21 cellular contexts compared by ENCODE assay signal in the genomic region with DNA sequence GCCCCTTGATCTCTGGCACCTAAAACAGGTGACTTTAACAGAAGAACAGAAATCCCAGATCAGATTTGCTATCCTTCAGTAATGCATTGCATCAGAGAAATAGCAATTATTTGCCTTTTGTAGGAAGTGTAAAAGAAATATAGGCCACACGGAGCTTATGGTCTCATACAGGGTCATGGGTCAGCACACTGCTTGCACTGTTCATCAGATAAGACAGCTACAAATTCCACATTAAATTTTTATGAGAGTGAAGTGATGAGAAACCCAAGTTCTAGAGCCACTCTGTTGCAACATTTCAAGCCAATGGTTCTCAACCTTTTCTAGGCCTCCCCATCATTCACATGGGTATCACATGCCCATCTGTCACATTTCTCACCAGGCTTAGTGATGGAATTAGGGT. TPM values are rescaled to one million over a fixed set of nuclear protein-coding genes. Genes with fewer than 3 reads are reported as not detected.
DNase-seq lines count a peak whose midpoint lies in the region; TF ChIP-seq lines count a peak whose summit lies in the region.
"Had no signal": no experiment of that assay in that cellular context is flagged by ENCODE, and none has a peak within 500 bp of the region (broad histone marks: within the 10 kb centered on the region; RNA-seq: fewer than 3 reads in every experiment).

No MANE protein-coding gene starts in this region.

- no peak overlapping the region for H3K4me3 ChIP-seq in fibroblast of villous mesenchyme (ENCODE audit: low read depth, low read length)
- H3K4me3 ChIP-seq: BLaER1 had no signal

- H3K27ac ChIP-seq in VCaP, result peak overlapping the region; percentile 61
- H3K27ac ChIP-seq: BLaER1 had no signal

- DNase-seq in HT-29 (ENCODE audit: low spot score), result peak; percentile 13
- DNase-seq in fibroblast of villous mesenchyme (ENCODE audit: low read depth), result peak; percentile 88
- DNase-seq in amniotic stem cell (lab: John Stamatoyannopoulos, UW), result no peak
- DNase-seq in NOMO-1 treated with DMSO at 0.1 percent for 48 hours (lab: John Stamatoyannopoulos, UW; ENCODE audit: unreplicated experiment), result no peak
- DNase-seq in MV-4-11 (lab: John Stamatoyannopoulos, UW), result no peak
- DNase-seq: 8988T; ACHN; BE2C; C1 segment of cervical spinal cord; CD4-positive, alpha-beta memory T cell; CD4-positive, CD25-positive, alpha-beta regulatory T cell; CD8-positive, alpha-beta memory T cell; COR-L47; DMS 273 treated with DMSO at 0.1 percent for 48 hours; DMS153; DMS53; DMS79; DND-41; GF-D8 had no signal

- TF ChIP-seq CTCF in VCaP (conservative IDR thresholded peaks at IDR 0.05), result no peak
- no peak for TF ChIP-seq CTCF in fibroblast of villous mesenchyme (IDR thresholded peaks at IDR 0.05; ENCODE audit: insufficient read depth, low read depth, low read length)

RNA-seq across cellular contexts. Expression of a gene that starts 33.4 kb away (rescaled TPM):
- 58.2 and 63.8 TPM in 2 replicates for total RNA-seq in HT-29 (2014; rRNA removed; shearing (Covaris generic))
- total RNA-seq in fibroblast of villous mesenchyme, result 70.9 and 79.9 TPM in 2 replicates

RNA-seq across cellular contexts. Expression of a gene that starts 33.7 kb away (rescaled TPM):
- 3.3 and 5.8 TPM in 2 replicates for total RNA-seq in HT-29 (2014; rRNA removed; shearing (Covaris generic))
- total RNA-seq in fibroblast of villous mesenchyme, result 22.5 and 25.5 TPM in 2 replicates

RNA-seq across cellular contexts. Expression of a gene that starts 52.6 kb away (rescaled TPM):
- total RNA-seq in HT-29 (2014; rRNA removed; shearing (Covaris generic)), result not detected in 2 replicates
- 0.64 and 2.6 TPM in 2 replicates for total RNA-seq in fibroblast of villous mesenchyme

Comparison
In these comparisons a context has a peak if more than half of its experiments do, and no peak if none do; other contexts are left out.
1. DNase-seq: peak in HT-29 (single experiment) and fibroblast of villous mesenchyme (single experiment); none in amniotic stem cell (single experiment), NOMO-1 treated with DMSO at 0.1 percent for 48 hours (single experiment) and MV-4-11 (single experiment).